In the genomic region with DNA sequence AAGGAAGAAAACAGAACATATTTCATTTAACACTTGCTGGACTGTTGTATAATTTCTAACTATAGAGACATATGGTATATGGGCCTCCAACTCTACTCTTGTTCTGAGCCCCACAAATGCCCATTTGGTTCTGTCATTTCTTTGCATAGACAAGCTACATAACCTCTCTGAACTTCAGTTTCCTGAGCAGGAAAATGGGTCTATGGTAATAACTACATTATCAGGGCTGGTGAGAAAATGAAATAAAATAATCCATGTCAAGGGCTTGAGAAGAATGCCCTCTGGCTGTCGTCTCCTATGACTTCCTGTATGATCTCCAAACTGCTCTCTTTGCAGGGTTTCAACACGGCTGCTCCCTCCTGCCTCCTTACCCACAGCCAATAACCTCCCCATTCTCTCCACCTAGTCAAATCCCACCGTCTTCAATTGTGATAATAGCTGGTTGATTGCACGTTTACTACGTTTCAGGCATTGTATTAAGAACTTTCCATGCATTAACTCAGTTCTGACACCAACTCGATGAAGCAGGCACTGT, we compare ENCODE assay signal across 1 cellular context.
TF ChIP-seq lines count a peak whose summit lies in the region.

No MANE protein-coding gene starts in this region.

TF ChIP-seq in HepG2, 621 proteins besides CTCF, POLR2A, EP300 and RAD21 (continued from another document and continues in another):
- TF ChIP-seq PATZ1 (CRISPR knock-in tag; IDR thresholded peaks at IDR 0.05) (no peak), KLF16 (CRISPR knock-in tag; IDR thresholded peaks at IDR 0.05) (peak in 1 of 2 experiments; percentile 48; a peak in 1 of 4 replicates), ISL2 (CRISPR knock-in tag; IDR thresholded peaks at IDR 0.05) (no peak), ZNF552 (CRISPR knock-in tag; IDR thresholded peaks at IDR 0.05; ENCODE audit: borderline replicate concordance) (no peak), ZFP41 (CRISPR knock-in tag; IDR thresholded peaks at IDR 0.05; ENCODE audit: borderline replicate concordance) (no peak), CHCHD3 (CRISPR knock-in tag; IDR thresholded peaks at IDR 0.05) (no peak), GTF2F1 (IDR thresholded peaks at IDR 0.05; ENCODE audit: low read length) (no peak), SMAD3 (CRISPR knock-in tag; IDR thresholded peaks at IDR 0.05) (no peak), BRF2 (CRISPR knock-in tag; IDR thresholded peaks at IDR 0.05) (no peak), ATF7-NPFF (CRISPR knock-in tag; IDR thresholded peaks at IDR 0.05; ENCODE audit: low read depth) (no peak), GMEB2 (CRISPR knock-in tag; IDR thresholded peaks at IDR 0.05; ENCODE audit: low read depth) (no peak), ZNF530 (CRISPR knock-in tag; IDR thresholded peaks at IDR 0.05; ENCODE audit: low read depth) (no peak), TOE1 (CRISPR knock-in tag; IDR thresholded peaks at IDR 0.05) (no peak), RFX3 (CRISPR knock-in tag; IDR thresholded peaks at IDR 0.05) (no peak), TCF7L2 (IDR thresholded peaks at IDR 0.05; ENCODE audit: low read depth, low read length) (no peak), ZBTB49 (CRISPR knock-in tag; IDR thresholded peaks at IDR 0.05; ENCODE audit: borderline replicate concordance) (0 out of 2 replicates have a peak, but pooled peaks have one; percentile 13), ZC3H13 (CRISPR knock-in tag; IDR thresholded peaks at IDR 0.05) (no peak), ZFAT (CRISPR knock-in tag; conservative IDR thresholded peaks at IDR 0.05) (no peak), PREB (CRISPR knock-in tag; IDR thresholded peaks at IDR 0.05) (no peak), ZNF382 (CRISPR knock-in tag; IDR thresholded peaks at IDR 0.05; ENCODE audit: borderline replicate concordance) (no peak), HOXA7 (CRISPR knock-in tag; IDR thresholded peaks at IDR 0.05) (no peak), ZSCAN12 (CRISPR knock-in tag; IDR thresholded peaks at IDR 0.05) (no peak), KAT2B (IDR thresholded peaks at IDR 0.05; ENCODE audit: borderline replicate concordance, low read depth, low read length) (no peak), ZNF598 (CRISPR knock-in tag; IDR thresholded peaks at IDR 0.05; ENCODE audit: borderline replicate concordance) (no peak), RBFOX2 (IDR thresholded peaks at IDR 0.05; ENCODE audit: low read depth, low read length) (no peak), NFE2L2 (IDR thresholded peaks at IDR 0.05; ENCODE audit: low read length) (no peak), HHEX (CRISPR knock-in tag; IDR thresholded peaks at IDR 0.05) (no peak), ZNF782 (CRISPR knock-in tag; IDR thresholded peaks at IDR 0.05; ENCODE audit: borderline replicate concordance) (no peak), AKAP8 (CRISPR knock-in tag; IDR thresholded peaks at IDR 0.05) (0 out of 2 replicates have a peak, but pooled peaks have one; percentile 46), ZNF678 (CRISPR knock-in tag; IDR thresholded peaks at IDR 0.05) (no peak)
- TF ChIP-seq, protein P1, sequence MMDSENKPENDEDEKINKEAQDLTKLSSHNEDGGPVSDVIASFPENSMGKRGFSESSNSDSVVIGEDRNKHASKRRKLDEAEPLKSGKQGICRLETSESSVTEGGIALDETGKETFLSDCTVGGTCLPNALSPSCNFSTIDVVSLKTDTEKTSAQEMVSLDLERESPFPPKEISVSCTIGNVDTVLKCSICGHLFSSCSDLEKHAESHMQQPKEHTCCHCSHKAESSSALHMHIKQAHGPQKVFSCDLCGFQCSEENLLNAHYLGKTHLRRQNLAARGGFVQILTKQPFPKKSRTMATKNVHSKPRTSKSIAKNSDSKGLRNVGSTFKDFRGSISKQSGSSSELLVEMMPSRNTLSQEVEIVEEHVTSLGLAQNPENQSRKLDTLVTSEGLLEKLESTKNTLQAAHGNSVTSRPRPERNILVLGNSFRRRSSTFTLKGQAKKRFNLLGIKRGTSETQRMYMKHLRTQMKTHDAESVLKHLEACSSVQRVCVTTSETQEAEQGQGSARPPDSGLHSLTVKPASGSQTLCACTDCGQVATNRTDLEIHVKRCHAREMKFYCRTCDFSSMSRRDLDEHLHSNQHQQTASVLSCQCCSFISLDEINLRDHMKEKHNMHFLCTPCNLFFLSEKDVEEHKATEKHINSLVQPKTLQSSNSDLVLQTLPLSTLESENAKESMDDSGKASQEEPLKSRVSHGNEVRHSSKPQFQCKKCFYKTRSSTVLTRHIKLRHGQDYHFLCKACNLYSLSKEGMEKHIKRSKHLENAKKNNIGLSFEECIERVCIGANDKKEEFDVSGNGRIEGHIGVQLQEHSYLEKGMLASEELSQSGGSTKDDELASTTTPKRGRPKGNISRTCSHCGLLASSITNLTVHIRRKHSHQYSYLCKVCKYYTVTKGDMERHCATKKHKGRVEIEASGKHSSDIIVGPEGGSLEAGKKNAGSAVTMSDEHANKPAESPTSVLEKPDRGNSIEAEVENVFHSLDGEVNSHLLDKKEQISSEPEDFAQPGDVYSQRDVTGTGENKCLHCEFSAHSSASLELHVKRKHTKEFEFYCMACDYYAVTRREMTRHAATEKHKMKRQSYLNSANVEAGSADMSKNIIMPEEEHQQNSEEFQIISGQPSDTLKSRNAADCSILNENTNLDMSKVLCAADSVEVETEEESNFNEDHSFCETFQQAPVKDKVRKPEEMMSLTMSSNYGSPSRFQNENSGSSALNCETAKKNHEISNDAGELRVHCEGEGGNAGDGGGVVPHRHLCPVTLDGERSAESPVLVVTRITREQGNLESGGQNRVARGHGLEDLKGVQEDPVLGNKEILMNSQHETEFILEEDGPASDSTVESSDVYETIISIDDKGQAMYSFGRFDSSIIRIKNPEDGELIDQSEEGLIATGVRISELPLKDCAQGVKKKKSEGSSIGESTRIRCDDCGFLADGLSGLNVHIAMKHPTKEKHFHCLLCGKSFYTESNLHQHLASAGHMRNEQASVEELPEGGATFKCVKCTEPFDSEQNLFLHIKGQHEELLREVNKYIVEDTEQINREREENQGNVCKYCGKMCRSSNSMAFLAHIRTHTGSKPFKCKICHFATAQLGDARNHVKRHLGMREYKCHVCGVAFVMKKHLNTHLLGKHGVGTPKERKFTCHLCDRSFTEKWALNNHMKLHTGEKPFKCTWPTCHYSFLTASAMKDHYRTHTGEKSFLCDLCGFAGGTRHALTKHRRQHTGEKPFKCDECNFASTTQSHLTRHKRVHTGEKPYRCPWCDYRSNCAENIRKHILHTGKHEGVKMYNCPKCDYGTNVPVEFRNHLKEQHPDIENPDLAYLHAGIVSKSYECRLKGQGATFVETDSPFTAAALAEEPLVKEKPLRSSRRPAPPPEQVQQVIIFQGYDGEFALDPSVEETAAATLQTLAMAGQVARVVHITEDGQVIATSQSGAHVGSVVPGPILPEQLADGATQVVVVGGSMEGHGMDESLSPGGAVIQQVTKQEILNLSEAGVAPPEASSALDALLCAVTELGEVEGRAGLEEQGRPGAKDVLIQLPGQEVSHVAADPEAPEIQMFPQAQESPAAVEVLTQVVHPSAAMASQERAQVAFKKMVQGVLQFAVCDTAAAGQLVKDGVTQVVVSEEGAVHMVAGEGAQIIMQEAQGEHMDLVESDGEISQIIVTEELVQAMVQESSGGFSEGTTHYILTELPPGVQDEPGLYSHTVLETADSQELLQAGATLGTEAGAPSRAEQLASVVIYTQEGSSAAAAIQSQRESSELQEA (CRISPR knock-in tag; IDR thresholded peaks at IDR 0.05; ENCODE audit: not compliant biosample characterization) = no peak
- TF ChIP-seq, protein P2, sequence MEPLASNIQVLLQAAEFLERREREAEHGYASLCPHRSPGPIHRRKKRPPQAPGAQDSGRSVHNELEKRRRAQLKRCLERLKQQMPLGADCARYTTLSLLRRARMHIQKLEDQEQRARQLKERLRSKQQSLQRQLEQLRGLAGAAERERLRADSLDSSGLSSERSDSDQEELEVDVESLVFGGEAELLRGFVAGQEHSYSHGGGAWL (CRISPR knock-in tag; IDR thresholded peaks at IDR 0.05) = no peak
- TF ChIP-seq, protein P3, sequence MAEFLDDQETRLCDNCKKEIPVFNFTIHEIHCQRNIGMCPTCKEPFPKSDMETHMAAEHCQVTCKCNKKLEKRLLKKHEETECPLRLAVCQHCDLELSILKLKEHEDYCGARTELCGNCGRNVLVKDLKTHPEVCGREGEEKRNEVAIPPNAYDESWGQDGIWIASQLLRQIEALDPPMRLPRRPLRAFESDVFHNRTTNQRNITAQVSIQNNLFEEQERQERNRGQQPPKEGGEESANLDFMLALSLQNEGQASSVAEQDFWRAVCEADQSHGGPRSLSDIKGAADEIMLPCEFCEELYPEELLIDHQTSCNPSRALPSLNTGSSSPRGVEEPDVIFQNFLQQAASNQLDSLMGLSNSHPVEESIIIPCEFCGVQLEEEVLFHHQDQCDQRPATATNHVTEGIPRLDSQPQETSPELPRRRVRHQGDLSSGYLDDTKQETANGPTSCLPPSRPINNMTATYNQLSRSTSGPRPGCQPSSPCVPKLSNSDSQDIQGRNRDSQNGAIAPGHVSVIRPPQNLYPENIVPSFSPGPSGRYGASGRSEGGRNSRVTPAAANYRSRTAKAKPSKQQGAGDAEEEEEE (CRISPR knock-in tag; IDR thresholded peaks at IDR 0.05; ENCODE audit: borderline replicate concordance) = peak; percentile 46
